11 cellular contexts compared by ENCODE assay signal in the genomic region with DNA sequence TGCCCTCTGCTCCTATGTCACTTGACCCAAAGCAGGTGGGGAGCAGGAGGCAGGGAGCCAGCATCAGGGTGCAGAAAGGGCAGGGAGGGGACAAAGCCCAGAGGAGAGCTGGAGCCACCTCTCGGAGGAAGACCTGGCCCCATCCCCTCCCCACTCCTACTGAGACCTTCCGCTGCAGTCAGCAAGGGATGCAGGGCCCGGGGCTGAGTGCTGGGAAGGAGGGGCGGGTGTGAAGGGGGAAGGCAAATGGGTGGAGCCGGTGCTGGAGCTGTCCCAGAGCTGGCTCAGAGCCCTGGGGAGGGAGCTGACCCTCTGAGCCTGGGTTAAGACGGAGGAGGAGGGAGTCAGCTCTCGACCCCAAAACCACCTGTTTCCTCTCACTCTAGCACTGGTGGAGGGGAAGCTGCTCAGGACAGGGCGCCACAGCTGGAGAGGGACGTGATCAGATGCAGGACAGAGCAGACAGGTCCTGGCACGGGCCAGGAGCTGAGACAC. TPM values are rescaled to one million over a fixed set of nuclear protein-coding genes. Genes with fewer than 3 reads are reported as not detected.
DNase-seq lines count a peak whose midpoint lies in the region; ATAC-seq and TF ChIP-seq lines count a peak whose summit lies in the region.
"Had no signal": no experiment of that assay in that cellular context is flagged by ENCODE, and none has a peak within 500 bp of the region (broad histone marks: within the 10 kb centered on the region; RNA-seq: fewer than 3 reads in every experiment).

No MANE protein-coding gene starts in this region.

- H3K4me1 ChIP-seq in ascending aorta (peaks cover 51 to 59% of the 10 kb centered on the region in 2 donors), skeletal muscle satellite cell (ENCODE audit: control insufficient read depth, insufficient read depth, low read length) (peaks cover 32% of the 10 kb centered on the region)

- H3K36me3 ChIP-seq in ascending aorta (peaks cover 15 to 23% of the 10 kb centered on the region in 2 donors), skeletal muscle satellite cell (ENCODE audit: insufficient read depth, low read length) (peaks cover 12% of the 10 kb centered on the region)

- DNase-seq in HFFc6: no peak
- DNase-seq in ascending aorta (ENCODE audit: low spot score in 2 of 2): peak; percentile 27 to 82
- DNase-seq in iPS-NIHi7 (ENCODE audit: extremely low spot score): peak; percentile 84
- no peak for DNase-seq in endothelial cell (ENCODE audit: low spot score)
- no peak for DNase-seq in SKM-1 (lab: John Stamatoyannopoulos, UW; ENCODE audit: unreplicated experiment)
- DNase-seq in stimulated activated naive CD4-positive, alpha-beta T cell (lab: John Stamatoyannopoulos, UW): no peak
- DNase-seq: NCI-H1105 treated with DMSO at 0.1 percent for 48 hours; stimulated activated naive CD4-positive, alpha-beta T cell treated with Interleukin-2 at 50 U/mL for 16 hours had no signal

- H3K4me1 Mint-ChIP-seq in HFFc6 (ENCODE audit: low read depth) (peaks cover 34% of the 10 kb centered on the region), endothelial cell (ENCODE audit: unreplicated experiment) (peaks cover 30% of the 10 kb centered on the region)

- no peaks in the 10 kb centered on the region for H3K9me3 ChIP-seq in ascending aorta
- no peaks in the 10 kb centered on the region for H3K9me3 ChIP-seq in skeletal muscle satellite cell (replicated peaks; ENCODE audit: low read length)

- H3K9me3 Mint-ChIP-seq in HFFc6: no peaks in the 10 kb centered on the region
- no peaks in the 10 kb centered on the region for H3K9me3 Mint-ChIP-seq in endothelial cell (ENCODE audit: unreplicated experiment)
- H3K9me3 Mint-ChIP-seq: central memory CD8-positive, alpha-beta T cell had no signal

- H3K4me3 ChIP-seq in ascending aorta: no peak overlapping the region
- no peak overlapping the region for H3K4me3 ChIP-seq in skeletal muscle satellite cell (ENCODE audit: low read length)

- H3K27me3 ChIP-seq in ascending aorta (no peaks in the 10 kb centered on the region), skeletal muscle satellite cell (ENCODE audit: control insufficient read depth, insufficient read depth, low read length) (no peaks in the 10 kb centered on the region)

- ATAC-seq in HG03460 (IDR thresholded peaks at IDR 0.05; ENCODE audit: unreplicated experiment): no peak

- H3K27ac ChIP-seq in ascending aorta: peak overlapping the region; percentile 97 to 98

- H3K36me3 Mint-ChIP-seq in HFFc6 (ENCODE audit: low read depth): 0 out of 2 replicates have a peak, but pooled peaks cover 6% of the 10 kb centered on the region
- H3K36me3 Mint-ChIP-seq in endothelial cell (ENCODE audit: low read depth, unreplicated experiment): peaks cover 9% of the 10 kb centered on the region

- H3K4me3 Mint-ChIP-seq in HFFc6 (no peak overlapping the region), endothelial cell (ENCODE audit: unreplicated experiment) (no peak overlapping the region)
- H3K4me3 Mint-ChIP-seq: central memory CD8-positive, alpha-beta T cell had no signal

- peak overlapping the region; percentile 70 for H3K9ac ChIP-seq in skeletal muscle satellite cell (ENCODE audit: low read depth, low read length)

- no peak for TF ChIP-seq CTCF in HFFc6 (IDR thresholded peaks at IDR 0.05)
- TF ChIP-seq CTCF in ascending aorta (IDR thresholded peaks at IDR 0.05): no peak
- no peak for TF ChIP-seq CTCF in endothelial cell (IDR thresholded peaks at IDR 0.05; ENCODE audit: unreplicated experiment)

- H3K27ac Mint-ChIP-seq in HFFc6 (peak overlapping the region; percentile 98), endothelial cell (ENCODE audit: unreplicated experiment) (no peak overlapping the region)

- intact Hi-C loops in ascending aorta (cut with DNase I): no loop called here

- H3K4me2 ChIP-seq in skeletal muscle satellite cell (ENCODE audit: low read length): no peak overlapping the region

- no peaks in the 10 kb centered on the region for H3K27me3 Mint-ChIP-seq in HFFc6 (ENCODE audit: insufficient read depth)
- peaks cover 11% of the 10 kb centered on the region for H3K27me3 Mint-ChIP-seq in endothelial cell (ENCODE audit: unreplicated experiment)
- H3K27me3 Mint-ChIP-seq: central memory CD8-positive, alpha-beta T cell had no signal

RNA-seq across cellular contexts. Expression of gene HS1BP3, which starts 33.8 kb away (rescaled TPM):
- 10 to 100 TPM; 12.7 to 17.3 (median 15.8) TPM for total RNA-seq in HFFc6 (2021; fragmentation: NEBNext Ultra II Directional; extraction: Animal tissue kit (Norgen Biotek cat#: 25700))
- 40.0 TPM for total RNA-seq in ascending aorta
- total RNA-seq in skeletal muscle satellite cell (2012; rRNA removed): 18.1 and 34.2 TPM in 2 replicates
- 33.6 TPM for total RNA-seq in endothelial cell (ENCODE audit: unreplicated experiment)

RNA-seq across cellular contexts. Expression of gene GDF7, which starts 49.8 kb away (rescaled TPM):
- under 1 TPM in 1 of 6 experiments, not detected in 5; 0.05 TPM for total RNA-seq in HFFc6 (2021; fragmentation: NEBNext Ultra II Directional; extraction: Animal tissue kit (Norgen Biotek cat#: 25700))
- total RNA-seq in ascending aorta (11.6 TPM), endothelial cell (ENCODE audit: unreplicated experiment) (11.2 TPM)
- under 0.01 TPM in 1 of 2 replicates, not detected in the other for total RNA-seq in skeletal muscle satellite cell (2012; rRNA removed)

Comparison
In these comparisons a context has a peak if more than half of its experiments do, and no peak if none do; other contexts are left out.
1. DNase-seq: peak in ascending aorta (2 of 2) and iPS-NIHi7 (single experiment); none in HFFc6 (single experiment), endothelial cell (single experiment), SKM-1 (single experiment) and stimulated activated naive CD4-positive, alpha-beta T cell (0 of 6).
2. RNA of gene GDF7, which starts 49.8 kb away (total RNA-seq): 11.6 TPM in ascending aorta (single experiment) and 11.2 TPM in endothelial cell (single experiment); 0.05 TPM in HFFc6; every median in the first group is over 10 times any median in the second.